Comparison of ENCODE assay signal across 17 cellular contexts in genomic region chr15:78956937-78957336, GRCh38. TPM values are rescaled to one million over a fixed set of nuclear protein-coding genes. Genes with fewer than 3 reads are reported as not detected.
DNase-seq lines count a peak whose midpoint lies in the region; FAIRE-seq and TF ChIP-seq lines count a peak whose summit lies in the region.
"Had no signal": no experiment of that assay in that cellular context is flagged by ENCODE, and none has a peak within 500 bp of the region (broad histone marks: within the 10 kb centered on the region; RNA-seq: fewer than 3 reads in every experiment).

No MANE protein-coding gene starts in this region.

- H3K79me1 ChIP-seq in H1 (ENCODE audit: low read depth, low read length), result no peaks in the 10 kb centered on the region

- H3K23me2 ChIP-seq in H1 (ENCODE audit: low read depth, low read length), result no peaks in the 10 kb centered on the region; the same call in 1 of the 2 replicates

- TF ChIP-seq CTCF in H1 (IDR thresholded peaks at IDR 0.05; ENCODE audit: control extremely low read depth in 1 of 3, insufficient read depth in 1 of 3, low read depth in 1 of 3, low read length in 3 of 3), result no peak

- WGBS in H1 (ENCODE audit: extremely low coverage in 1 of 2, insufficient coverage in 1 of 2, insufficient read length in 1 of 2, insufficient replicate concordance in 2 of 2, low coverage in 1 of 2, low lambda C conversion rate in 2 of 2, missing lambda C conversion rate in 1 of 2), 2 experiments, result 93% methylated on average over 1 of the region's 1 CpG; no CpG with 5 or more reads in 1 of the 2 experiments

- DNase-seq in ELF-1 (ENCODE audit: low read depth, low spot score) (peak; percentile 48), NCI-H226 (peak; percentile 22), H1 (ENCODE audit: low read depth in 1 of 2, low spot score in 2 of 2) (no peak), kidney tubule cell (ENCODE audit: low spot score) (peak; percentile 7), hypothalamus (lab: John Stamatoyannopoulos, UW) (no peak), NCI-H82 (lab: John Stamatoyannopoulos, UW) (no peak), GM19239 (ENCODE audit: insufficient read length, low spot score) (no peak)
- DNase-seq: AML-193; CD4-positive, alpha-beta T cell; DMS153; DMS79; GF-D8; IMR-90 had no signal

- CTCF ChIA-PET in H1 (lab: Charles Lee; ENCODE audit: partially characterized antibody), result interaction anchor here (1.0 to 2.5 kb wide), 7 partner anchors 8 to 40 kb away, joined by 3 to 14 read pairs (median 4); no protein-coding TSS in a partner anchor

- no peak for TF ChIP-seq RAD21 in H1 (IDR thresholded peaks at IDR 0.05 in 1 of 2, conservative IDR thresholded peaks at IDR 0.05 in 1 of 2; ENCODE audit: low read depth in 2 of 2, low read length in 2 of 2)

- H3K9me3 ChIP-seq in H1 (ENCODE audit: insufficient read depth in 2 of 2, low read depth in 1 of 2, low read length in 1 of 2), result peaks cover 0 to 3% of the 10 kb centered on the region in 2 experiments; a peak in 1 of 4 replicates
- H3K9me3 ChIP-seq: A549, HAP-1 had no signal

- H3K14ac ChIP-seq in H1 (ENCODE audit: insufficient read length), result no peak overlapping the region

- no peak overlapping the region for H4K8ac ChIP-seq in H1 (ENCODE audit: extremely low read depth, insufficient read depth, low read length)

- no peak overlapping the region for H3K4ac ChIP-seq in H1 (replicated peaks; ENCODE audit: insufficient read length, low read depth, low read length)

- H2BK5ac ChIP-seq in H1 (ENCODE audit: low read depth, low read length), result no peak overlapping the region

- TF ChIP-seq POLR2A in H1 (IDR thresholded peaks at IDR 0.05; ENCODE audit: control extremely low read depth in 1 of 2, low read depth in 2 of 2, low read length in 2 of 2), result no peak

- no peak overlapping the region for H2AK5ac ChIP-seq in H1 (ENCODE audit: low read depth, low read length)

- H2BK20ac ChIP-seq in H1 (ENCODE audit: low read length), result no peak overlapping the region

- no peaks in the 10 kb centered on the region for H3K79me2 ChIP-seq in H1 (ENCODE audit: control insufficient read depth in 1 of 2, insufficient read depth in 2 of 2, low read length in 2 of 2)

- H3K4me2 ChIP-seq in H1 (ENCODE audit: insufficient read depth in 1 of 2, low read depth in 2 of 2, low read length in 2 of 2), result no peak overlapping the region; a peak in 1 of 4 replicates
- H3K4me2 ChIP-seq: A549 had no signal

- no peak overlapping the region for H3K23ac ChIP-seq in H1 (ENCODE audit: insufficient read length)

- H2BK120ac ChIP-seq in H1 (replicated peaks; ENCODE audit: low read depth, low read length), result no peak overlapping the region

- FAIRE-seq in H1 (lab: Jason Lieb, UNC) (no peak), GM19239 (lab: Jason Lieb, UNC) (no peak)
- FAIRE-seq: A549 had no signal

- H4K20me1 ChIP-seq in H1 (replicated peaks in 1 of 2; ENCODE audit: control insufficient read depth in 1 of 2, insufficient read depth in 2 of 2, low read length in 2 of 2), result no peaks in the 10 kb centered on the region

- H3K9ac ChIP-seq in H1 (replicated peaks in 1 of 4; ENCODE audit: extremely low read depth in 1 of 4, low read depth in 3 of 4, low read length in 3 of 4), result no peak overlapping the region

- H2BK15ac ChIP-seq in H1 (ENCODE audit: low read length), result no peak overlapping the region

- H2BK12ac ChIP-seq in H1 (ENCODE audit: low read depth, low read length), result no peak overlapping the region

- H4K91ac ChIP-seq in H1 (replicated peaks; ENCODE audit: insufficient read length, low read length), result no peak overlapping the region

- no peak overlapping the region for H3K18ac ChIP-seq in H1 (ENCODE audit: extremely low read depth, low read length)

- peak overlapping the region; percentile 10 for H4K5ac ChIP-seq in H1 (ENCODE audit: insufficient read length, low read depth, low read length)

- H3K56ac ChIP-seq in H1 (replicated peaks; ENCODE audit: insufficient read length, low read depth, low read length), result no peak overlapping the region

- no peak overlapping the region for H3K4me3 ChIP-seq in H1 (ENCODE audit: extremely low read depth in 1 of 4, insufficient read depth in 2 of 4, low read depth in 3 of 4, low read length in 4 of 4)
- H3K4me3 ChIP-seq: A549, HAP-1 had no signal

- no peaks in the 10 kb centered on the region; a peak in 1 of 7 replicates for H3K27me3 ChIP-seq in H1 (replicated peaks in 1 of 4; ENCODE audit: control insufficient read depth in 3 of 4, extremely low read depth in 1 of 4, insufficient read depth in 3 of 4, low read length in 3 of 4)

- H3K27ac ChIP-seq in H1 (ENCODE audit: low read depth, low read length), result no peak overlapping the region
- H3K27ac ChIP-seq: 22Rv1, A549, C4-2B had no signal

- no peak for TF ChIP-seq EP300 in H1 (IDR thresholded peaks at IDR 0.05; ENCODE audit: borderline replicate concordance in 1 of 2, low read depth in 2 of 2, low read length in 2 of 2)

- H3K36me3 ChIP-seq in H1 (ENCODE audit: control insufficient read depth in 2 of 4, insufficient read depth in 4 of 4, low read length in 3 of 4), result no peaks in the 10 kb centered on the region
- H3K36me3 ChIP-seq: HAP-1 had no signal

- H3K4me1 ChIP-seq in H1 (replicated peaks in 1 of 4; ENCODE audit: control insufficient read depth in 3 of 4, insufficient read depth in 4 of 4, low read length in 3 of 4), result peaks cover 0 to under 1% (median 0%) of the 10 kb centered on the region in 4 experiments; a peak in 2 of 7 replicates
- H3K4me1 ChIP-seq: HAP-1 had no signal

- H2AFZ ChIP-seq in H1 (ENCODE audit: low read length), result no peak overlapping the region

- POLR2A ChIA-PET in H1 (lab: Charles Lee; ENCODE audit: partially characterized antibody), result interaction anchor here (0.7 to 1.9 kb wide), 5 partner anchors 9 to 48 kb away, joined by 3 to 5 read pairs (median 4); no protein-coding TSS in a partner anchor

TF ChIP-seq in H1, 55 proteins besides CTCF, POLR2A, EP300 and RAD21:
- no peak for TF ChIP-seq FOSL1 (IDR thresholded peaks at IDR 0.05; ENCODE audit: insufficient read depth, low read depth, low read length)
- TF ChIP-seq SP4 (IDR thresholded peaks at IDR 0.05; ENCODE audit: low read length), result no peak
- TF ChIP-seq PHF8 (conservative IDR thresholded peaks at IDR 0.05; ENCODE audit: low read depth, low read length), result no peak
- TF ChIP-seq BRCA1 (IDR thresholded peaks at IDR 0.05; ENCODE audit: low read depth, low read length), result no peak
- no peak for TF ChIP-seq TAF7 (optimal IDR thresholded peaks at IDR 0.05; ENCODE audit: borderline replicate concordance, low read depth, low read length)
- TF ChIP-seq SIX5 (IDR thresholded peaks at IDR 0.05; ENCODE audit: low read depth, low read length), result no peak
- no peak for TF ChIP-seq CEBPB (IDR thresholded peaks at IDR 0.05; ENCODE audit: low read depth, low read length)
- TF ChIP-seq HDAC6 (IDR thresholded peaks at IDR 0.05; ENCODE audit: low read depth, low read length), result no peak
- TF ChIP-seq TEAD4 (IDR thresholded peaks at IDR 0.05; ENCODE audit: low read depth, low read length), result no peak
- TF ChIP-seq SIN3A (conservative IDR thresholded peaks at IDR 0.05 in 1 of 2, IDR thresholded peaks at IDR 0.05 in 1 of 2; ENCODE audit: low read depth in 1 of 2, low read length in 2 of 2), result no peak
- no peak for TF ChIP-seq TCF12 (IDR thresholded peaks at IDR 0.05; ENCODE audit: low read depth, low read length)
- TF ChIP-seq POU5F1 (IDR thresholded peaks at IDR 0.05; ENCODE audit: low read depth, low read length), result no peak
- no peak for TF ChIP-seq CTBP2 (IDR thresholded peaks at IDR 0.05; ENCODE audit: borderline replicate concordance, insufficient read depth, insufficient read length, low read length)
- no peak for TF ChIP-seq CREB1 (IDR thresholded peaks at IDR 0.05)
- TF ChIP-seq ZNF274 (IDR thresholded peaks at IDR 0.05; ENCODE audit: borderline replicate concordance, extremely low read depth, low read length), result no peak
- TF ChIP-seq SP2 (IDR thresholded peaks at IDR 0.05; ENCODE audit: low read length), result no peak
- TF ChIP-seq KDM5A (IDR thresholded peaks at IDR 0.05; ENCODE audit: low read length), result no peak
- no peak for TF ChIP-seq RNF2 (IDR thresholded peaks at IDR 0.05; ENCODE audit: borderline replicate concordance, low read depth, low read length, missing control alignments, poor library complexity, severe bottlenecking)
- TF ChIP-seq CBX8 (IDR thresholded peaks at IDR 0.05; ENCODE audit: borderline replicate concordance, low read depth, low read length), result no peak
- no peak for TF ChIP-seq MAX (IDR thresholded peaks at IDR 0.05)

RNA-seq across cellular contexts. Expression of gene CTSH, which starts 12.1 kb away (rescaled TPM):
- 31.3 and 34.0 TPM in 2 replicates for total RNA-seq in H1 (2021; fragmentation: NEBNext Ultra II Directional; extraction: Animal tissue kit (Norgen Biotek cat#: 25700))
- polyA plus RNA-seq in H1 (2011; rRNA removed), result 28.4 and 36.8 TPM in 2 replicates
- 37.1 TPM for polyA plus RNA-seq in H1 (2011; cell fraction: cytosol; rRNA removed)
- 50.6 TPM for polyA plus RNA-seq in H1 (2011; cell fraction: nucleus; rRNA removed)
- 32.0 to 42.5 TPM (median 40.4 TPM) in 4 replicates for polyA plus RNA-seq in H1 (2012, experiment 1 of 2)
- polyA plus RNA-seq in H1 (2012, experiment 2 of 2), result 48.9 TPM
- polyA plus RNA-seq in H1 (2013, experiment 1 of 2), result 43.7 TPM
- 44.5 TPM for polyA plus RNA-seq in H1 (2013, experiment 2 of 2)
- polyA minus RNA-seq in H1 (2011; rRNA and poly(A)+ RNA removed), result 30.4 and 36.1 TPM in 2 replicates
- 37.1 TPM for polyA minus RNA-seq in H1 (2011; cell fraction: cytosol; rRNA and poly(A)+ RNA removed)
- polyA minus RNA-seq in H1 (2011; cell fraction: nucleus; rRNA and poly(A)+ RNA removed), result 19.4 TPM

Comparison
In these comparisons a context has a peak if more than half of its experiments do, and no peak if none do; other contexts are left out.
1. DNase-seq: peak in ELF-1 (single experiment), NCI-H226 (single experiment) and kidney tubule cell (single experiment); none in H1 (0 of 2), hypothalamus (0 of 51), NCI-H82 (single experiment) and GM19239 (single experiment).